In the genomic region with DNA sequence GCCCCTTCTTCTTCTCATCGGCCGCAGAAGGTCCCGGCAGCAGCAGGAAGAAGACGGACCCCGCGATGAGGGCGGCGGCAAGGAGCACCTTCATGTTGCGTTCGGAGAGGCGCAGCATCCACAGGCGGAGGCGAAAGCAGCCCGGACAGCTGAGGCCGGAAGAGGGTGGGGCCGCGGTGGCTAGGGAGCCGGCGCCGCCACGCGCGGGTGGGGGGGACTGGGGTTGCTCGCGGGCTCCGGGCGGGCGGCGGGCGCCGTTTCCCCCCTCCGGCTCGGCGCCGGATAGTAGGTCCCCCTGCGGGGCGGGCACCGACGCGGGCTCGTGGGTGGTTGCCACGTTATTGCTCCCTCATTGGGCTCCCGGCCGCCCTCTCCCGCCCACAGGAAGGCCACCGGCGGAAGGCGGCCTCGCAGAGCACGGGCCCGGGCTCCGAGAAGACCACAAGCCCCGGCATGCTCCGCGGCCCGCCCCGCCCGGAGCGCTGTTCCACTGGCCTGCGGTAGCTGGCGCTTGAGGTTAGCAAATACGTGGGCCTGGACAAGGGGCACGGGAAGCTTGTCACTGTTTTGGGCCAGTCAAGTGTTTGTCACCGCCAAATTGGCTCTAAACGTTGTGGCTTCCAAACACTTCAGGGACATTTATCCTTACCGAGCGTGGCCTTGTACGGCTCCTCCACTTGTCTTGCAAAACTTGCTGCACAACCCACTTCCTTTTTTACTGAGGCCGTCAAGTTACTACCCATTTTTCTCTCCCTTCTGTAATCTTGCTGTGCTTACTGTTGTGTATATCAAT, we compare ENCODE assay signal across 8 cellular contexts.
DNase-seq lines count a peak whose midpoint lies in the region; ATAC-seq, FAIRE-seq and TF ChIP-seq lines count a peak whose summit lies in the region.

TSS of gene PPIB (minus strand) at position 154 of the 793 bp plus-strand sequence. CDS start at position 118, 36 bp downstream.

- H3K27me3 Mint-ChIP-seq in nephron progenitor cell (ENCODE audit: low read depth, poor library complexity) = no peaks in the 10 kb centered on the region
- no peaks in the 10 kb centered on the region for H3K27me3 Mint-ChIP-seq in stimulated activated naive CD8-positive, alpha-beta T cell treated with anti-CD3 and anti-CD28 coated beads, Interleukin-15, amount 100 ng/mL, for 72 hours

- H3K27me3 ChIP-seq in RWPE2 (ENCODE audit: insufficient read depth, poor library complexity, severe bottlenecking) = no peaks in the 10 kb centered on the region

- H3K4me1 Mint-ChIP-seq in nephron progenitor cell = peaks cover 34% of the 10 kb centered on the region
- peaks cover 52% of the 10 kb centered on the region for H3K4me1 Mint-ChIP-seq in stimulated activated naive CD8-positive, alpha-beta T cell treated with anti-CD3 and anti-CD28 coated beads, Interleukin-15, amount 100 ng/mL, for 72 hours

- DNase-seq in H54 (ENCODE audit: insufficient read length, low spot score) = peak; percentile 89
- DNase-seq in LoVo (ENCODE audit: low spot score) = peak; percentile 99
- peak; percentile 100 for DNase-seq in RWPE2 (ENCODE audit: low spot score)
- DNase-seq in activated T-helper 9 cell treated with anti-CD3 and anti-CD28 coated beads, Interleukin-2, amount 50 U/mL, for 16 hours (ENCODE audit: low read depth) = peak; percentile 96
- peak; percentile 98 for DNase-seq in fibroblast of pulmonary artery (ENCODE audit: low read depth)
- peak; percentile 93 for DNase-seq in nephron progenitor cell
- peak; percentile 98 to 99 for DNase-seq in stimulated activated naive CD8-positive, alpha-beta T cell treated with anti-CD3 and anti-CD28 coated beads, Interleukin-15, amount 100 ng/mL, for 72 hours

- peak within 1 kb of the TSS; percentile 90 for H3K9ac ChIP-seq in ES-I3 (ENCODE audit: low read depth, low read length)

- H3K36me3 ChIP-seq in ES-I3 (ENCODE audit: insufficient read depth, low read length) (peaks cover 18% of the 10 kb centered on the region), RWPE2 (ENCODE audit: low read depth) (peaks cover 42% of the 10 kb centered on the region)

- H3K9me3 ChIP-seq in ES-I3 (ENCODE audit: control insufficient read depth, insufficient read depth, low read length) = no peaks in the 10 kb centered on the region
- no peaks in the 10 kb centered on the region for H3K9me3 ChIP-seq in RWPE2 (ENCODE audit: severe bottlenecking)

- peak within 1 kb of the TSS; percentile 90 for H3K4me3 Mint-ChIP-seq in nephron progenitor cell
- H3K4me3 Mint-ChIP-seq in stimulated activated naive CD8-positive, alpha-beta T cell treated with anti-CD3 and anti-CD28 coated beads, Interleukin-15, amount 100 ng/mL, for 72 hours = peak within 1 kb of the TSS; percentile 87 to 88

- TF ChIP-seq CTCF in RWPE2 (IDR thresholded peaks at IDR 0.05; ENCODE audit: poor library complexity, severe bottlenecking) = peak; percentile 96
- TF ChIP-seq CTCF in fibroblast of pulmonary artery (IDR thresholded peaks at IDR 0.05; ENCODE audit: low read length, missing control alignments) = peak; percentile 36
- TF ChIP-seq CTCF in nephron progenitor cell (IDR thresholded peaks at IDR 0.05) = peak; percentile 41

- peak within 1 kb of the TSS; percentile 87 for H3K27ac Mint-ChIP-seq in nephron progenitor cell
- peak within 1 kb of the TSS; percentile 95 to 98 for H3K27ac Mint-ChIP-seq in stimulated activated naive CD8-positive, alpha-beta T cell treated with anti-CD3 and anti-CD28 coated beads, Interleukin-15, amount 100 ng/mL, for 72 hours

- H3K9me3 Mint-ChIP-seq in nephron progenitor cell = no peaks in the 10 kb centered on the region
- H3K9me3 Mint-ChIP-seq in stimulated activated naive CD8-positive, alpha-beta T cell treated with anti-CD3 and anti-CD28 coated beads, Interleukin-15, amount 100 ng/mL, for 72 hours = no peaks in the 10 kb centered on the region

- H3K4me1 ChIP-seq in ES-I3 (ENCODE audit: insufficient read depth, low read length) (peaks cover 9% of the 10 kb centered on the region), RWPE2 (ENCODE audit: insufficient read depth, poor library complexity, severe bottlenecking) (peaks cover 14% of the 10 kb centered on the region)

- peak; percentile 95 for ATAC-seq in RWPE2 (ENCODE audit: low read depth)
- ATAC-seq in stimulated activated naive CD8-positive, alpha-beta T cell treated with anti-CD3 and anti-CD28 coated beads, Interleukin-15, amount 100 ng/mL, for 72 hours = peak; percentile 95

- peak within 1 kb of the TSS; percentile 68 for H3K27ac ChIP-seq in RWPE2 (ENCODE audit: poor library complexity, severe bottlenecking)

- peak; percentile 96 for TF ChIP-seq POLR2A in H54 (IDR thresholded peaks at IDR 0.05; ENCODE audit: low read depth, low read length)

- H3K4me3 ChIP-seq in RWPE2 (ENCODE audit: severe bottlenecking) (peak within 1 kb of the TSS; percentile 67), fibroblast of pulmonary artery (replicated peaks; ENCODE audit: low read depth, low read length) (peak within 1 kb of the TSS; percentile 94)

- FAIRE-seq in H54 (lab: Jason Lieb, UNC) = no peak

- H3K36me3 Mint-ChIP-seq in nephron progenitor cell (ENCODE audit: low read depth) = peaks cover 19% of the 10 kb centered on the region

Comparison
In these comparisons a context has a peak if more than half of its experiments do, and no peak if none do; other contexts are left out.
1. Peak in every context shown above with its lines: DNase-seq, ATAC-seq, H3K4me3 ChIP-seq and H3K27ac ChIP-seq.
2. CTCF ChIP-seq: peak in every context shown above with its lines; median percentile 96 in RWPE2; 41 in nephron progenitor cell; 36 in fibroblast of pulmonary artery.